1 cellular context compared by ENCODE assay signal in the genomic region with DNA sequence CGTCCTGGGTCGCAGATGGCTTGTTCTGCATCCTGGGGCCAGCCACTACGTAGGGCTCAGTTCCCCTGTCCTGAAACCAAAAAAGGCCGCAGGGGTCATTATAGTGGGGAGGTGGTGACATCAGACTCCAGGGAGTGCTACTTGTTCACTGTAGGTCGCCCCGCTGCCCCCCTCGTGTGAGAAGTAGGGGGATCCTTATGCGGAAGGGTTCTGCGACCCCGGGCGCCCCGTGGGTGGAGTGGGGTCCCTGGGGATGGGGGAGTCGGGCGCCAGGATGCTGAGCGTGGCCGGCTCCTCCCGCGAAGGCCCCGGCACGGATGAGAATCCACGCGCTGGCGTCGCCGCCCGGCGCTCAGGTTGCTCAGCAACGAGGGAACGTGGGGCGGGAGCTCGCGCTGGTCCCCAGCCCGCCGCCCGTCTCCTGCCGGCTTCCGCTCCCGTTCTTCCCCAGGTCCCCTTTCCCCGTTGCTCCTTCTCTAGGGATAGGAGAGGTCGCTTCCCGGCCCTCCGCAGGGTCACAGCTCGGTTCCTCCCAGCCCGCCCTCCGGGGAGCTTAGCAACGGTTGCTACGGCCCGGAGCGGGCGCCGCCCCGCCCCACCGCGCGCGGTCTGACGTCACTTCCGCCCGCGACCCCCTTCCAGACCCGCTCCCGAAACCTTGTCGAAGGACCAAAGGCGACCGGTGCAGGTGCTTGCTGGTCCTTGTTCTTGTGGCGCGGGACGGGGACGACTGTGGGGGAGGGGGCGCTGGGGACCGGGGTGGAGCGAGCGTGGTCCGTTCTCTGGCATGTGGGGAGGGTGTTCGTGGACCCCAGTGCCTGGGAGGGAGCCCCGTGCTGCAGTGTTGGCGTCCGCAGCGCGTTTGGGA.
TF ChIP-seq lines count a peak whose summit lies in the region.

NAT14 (plus strand) TSS at position 618 of the 868 bp plus-strand sequence. CDS start 521 bp downstream, outside the sequence.

TF ChIP-seq in H1, 55 proteins besides CTCF, POLR2A, EP300 and RAD21 (continued from another document):
- TF ChIP-seq TBP (IDR thresholded peaks at IDR 0.05; ENCODE audit: low read depth, low read length) = peak; percentile 33
- peak; percentile 93 for TF ChIP-seq CREB1 (IDR thresholded peaks at IDR 0.05)
- peak; percentile 78 for TF ChIP-seq GABPA (IDR thresholded peaks at IDR 0.05; ENCODE audit: borderline replicate concordance, insufficient read depth, low read length)
- TF ChIP-seq POLR2AphosphoS5 (IDR thresholded peaks at IDR 0.05; ENCODE audit: low read depth, low read length) = peak; percentile 44
- peak; percentile 42 for TF ChIP-seq KDM4A (IDR thresholded peaks at IDR 0.05; ENCODE audit: low read depth, low read length, severe bottlenecking)
- TF ChIP-seq PHF8 (conservative IDR thresholded peaks at IDR 0.05; ENCODE audit: low read depth, low read length) = no peak
- TF ChIP-seq SRF (IDR thresholded peaks at IDR 0.05; ENCODE audit: low read depth, low read length) = 0 out of 2 replicates have a peak, but pooled peaks have one; percentile 31
- TF ChIP-seq SP1 (IDR thresholded peaks at IDR 0.05; ENCODE audit: low read depth, low read length) = 0 out of 2 replicates have a peak, but pooled peaks have one; percentile 19
- peak; percentile 35; the same call in 1 of the 2 replicates for TF ChIP-seq JUN (IDR thresholded peaks at IDR 0.05; ENCODE audit: low read depth, low read length)
TF ChIP-seq in H1: peak in this region for 12.
